ENCODE assay signal across 8 cellular contexts in genomic region chr22:45977551-45978274, GRCh38. TPM values are rescaled to one million over a fixed set of nuclear protein-coding genes. Genes with fewer than 3 reads are reported as not detected.
DNase-seq lines count a peak whose midpoint lies in the region; ATAC-seq and TF ChIP-seq lines count a peak whose summit lies in the region.

No MANE protein-coding gene starts in this region.

- H3K9ac ChIP-seq in GM23248 (no peak overlapping the region), mesenchymal stem cell (ENCODE audit: low read length) (no peak overlapping the region)

- WGBS in GM23248 (ENCODE audit: low coverage in 1 of 2, low lambda C conversion rate in 2 of 2, missing lambda C conversion rate in 2 of 2), 2 experiments = 0 to 1% methylated on average over 25 to 27 of the region's 29 CpGs
- 22% methylated on average over 29 of the region's 29 CpGs for WGBS in mesenchymal stem cell

- H3K79me1 ChIP-seq in mesenchymal stem cell (replicated peaks; ENCODE audit: low read length, poor library complexity, severe bottlenecking) = peaks cover 4% of the 10 kb centered on the region

- no peak overlapping the region for H3K4me3 ChIP-seq in CD8-positive, alpha-beta T cell (ENCODE audit: low read depth, low read length)
- H3K4me3 ChIP-seq in GM23248 = no peak overlapping the region
- no peak overlapping the region for H3K4me3 ChIP-seq in mesenchymal stem cell (ENCODE audit: insufficient read depth in 1 of 2, low read depth in 1 of 2, low read length in 2 of 2)

- no peaks in the 10 kb centered on the region for H3K36me3 ChIP-seq in CD8-positive, alpha-beta T cell (ENCODE audit: insufficient read depth, low read length)
- H3K36me3 ChIP-seq in GM23248 (ENCODE audit: low read depth) (no peaks in the 10 kb centered on the region), mesenchymal stem cell (ENCODE audit: control insufficient read depth in 1 of 2, insufficient read depth in 2 of 2, low read depth in 1 of 2, low read length in 2 of 2) (peaks cover 0 to 7% of the 10 kb centered on the region in 2 experiments)

- no peaks in the 10 kb centered on the region for H3K79me2 ChIP-seq in GM23248 (ENCODE audit: insufficient read depth)

- POLR2A ChIA-PET in CD8-positive, alpha-beta T cell (lab: Charles Lee) = no interaction called here

- H3K4me2 ChIP-seq in GM23248 (ENCODE audit: unreplicated experiment) = no peak overlapping the region
- H3K4me2 ChIP-seq in mesenchymal stem cell (ENCODE audit: low read length, poor library complexity, severe bottlenecking) = peak overlapping the region; percentile 73

- no peaks in the 10 kb centered on the region for H3K36me3 Mint-ChIP-seq in CD8-positive, alpha-beta T cell
- no peaks in the 10 kb centered on the region for H3K36me3 Mint-ChIP-seq in activated T-cell treated with anti-CD3 and anti-CD28 coated beads, Interleukin-2, amount 50 U/mL, for 4 hours (ENCODE audit: insufficient read depth)

- peak overlapping the region in 1 of 2 experiments; percentile 6 for H3K14ac ChIP-seq in mesenchymal stem cell (ENCODE audit: low read length in 2 of 2)

- H3K9me2 ChIP-seq in GM23248 (ENCODE audit: insufficient read depth) = no peaks in the 10 kb centered on the region

- DNase-seq in CD8-positive, alpha-beta T cell = no peak
- DNase-seq in GM23248 (peak; percentile 53), mesenchymal stem cell (peak; percentile 28), ACHN (no peak), NOMO-1 treated with DMSO at 0.1 percent for 48 hours (lab: John Stamatoyannopoulos, UW; ENCODE audit: unreplicated experiment) (no peak), posterior cingulate gyrus (no peak), NCI-H1092 (lab: John Stamatoyannopoulos, UW) (no peak)
- no peak for DNase-seq in activated T-cell treated with anti-CD3 and anti-CD28 coated beads, Interleukin-2, amount 50 U/mL, for 4 hours

- ATAC-seq in CD8-positive, alpha-beta T cell = no peak
- ATAC-seq in activated T-cell treated with anti-CD3 and anti-CD28 coated beads, Interleukin-2, amount 50 U/mL, for 4 hours = no peak

- no peak overlapping the region for H2BK120ac ChIP-seq in mesenchymal stem cell (ENCODE audit: low read depth, low read length)

- H3K27me3 Mint-ChIP-seq in CD8-positive, alpha-beta T cell (ENCODE audit: low read depth) = peaks cover 25% of the 10 kb centered on the region
- H3K27me3 Mint-ChIP-seq in activated T-cell treated with anti-CD3 and anti-CD28 coated beads, Interleukin-2, amount 50 U/mL, for 4 hours (ENCODE audit: low read depth) = peaks cover 37% of the 10 kb centered on the region

- no peak overlapping the region for H3K4ac ChIP-seq in mesenchymal stem cell (ENCODE audit: low read depth in 1 of 2, low read length in 2 of 2)

- H3K9me3 ChIP-seq in CD8-positive, alpha-beta T cell (ENCODE audit: low read length) = no peaks in the 10 kb centered on the region
- no peaks in the 10 kb centered on the region for H3K9me3 ChIP-seq in GM23248 (ENCODE audit: low read depth)
- no peaks in the 10 kb centered on the region for H3K9me3 ChIP-seq in mesenchymal stem cell (ENCODE audit: control insufficient read depth, low read length)

- H3K23ac ChIP-seq in mesenchymal stem cell (ENCODE audit: low read length in 2 of 2) = no peak overlapping the region

- H3K9me3 Mint-ChIP-seq in CD8-positive, alpha-beta T cell = no peaks in the 10 kb centered on the region
- H3K9me3 Mint-ChIP-seq in activated T-cell treated with anti-CD3 and anti-CD28 coated beads, Interleukin-2, amount 50 U/mL, for 4 hours = no peaks in the 10 kb centered on the region

- CTCF ChIA-PET in CD8-positive, alpha-beta T cell (lab: Charles Lee) = interaction anchor here (0.6 to 1.0 kb wide), 3 partner anchors 16 to 875 kb away, joined by 3 to 4 read pairs (median 3); no protein-coding TSS in a partner anchor

- no peak overlapping the region for H2BK12ac ChIP-seq in mesenchymal stem cell (ENCODE audit: low read length in 2 of 2)

- no peak overlapping the region for H2BK5ac ChIP-seq in mesenchymal stem cell (ENCODE audit: low read depth, low read length, poor library complexity, severe bottlenecking)

- H2AFZ ChIP-seq in GM23248 (no peak overlapping the region), mesenchymal stem cell (ENCODE audit: low read depth, low read length) (no peak overlapping the region)

- no peak overlapping the region for H3K18ac ChIP-seq in mesenchymal stem cell (ENCODE audit: low read depth in 1 of 2, low read length in 2 of 2)

- H2AK5ac ChIP-seq in mesenchymal stem cell (ENCODE audit: low read length, severe bottlenecking) = no peak overlapping the region

- H3K27ac ChIP-seq in CD8-positive, alpha-beta T cell (ENCODE audit: low read depth, low read length) = no peak overlapping the region
- H3K27ac ChIP-seq in GM23248 (no peak overlapping the region), mesenchymal stem cell (ENCODE audit: low read length, poor library complexity, severe bottlenecking) (no peak overlapping the region)

- in situ Hi-C loops in GM23248 (cut with MboI) (no loop called here), ACHN (cut with HindIII; ENCODE audit: low pct_ligation_motif_present, low pct_unique_long_range_greater_than_20kb, low sequenced_read_pairs) (no loop called here)

- H3K4me3 Mint-ChIP-seq in CD8-positive, alpha-beta T cell = peak overlapping the region; percentile 49
- H3K4me3 Mint-ChIP-seq in activated T-cell treated with anti-CD3 and anti-CD28 coated beads, Interleukin-2, amount 50 U/mL, for 4 hours = peak overlapping the region; percentile 43

- H3K4me1 ChIP-seq in CD8-positive, alpha-beta T cell (ENCODE audit: insufficient read depth, low read length) = peaks cover 17% of the 10 kb centered on the region
- H3K4me1 ChIP-seq in GM23248 (ENCODE audit: insufficient read depth) = no peaks in the 10 kb centered on the region
- H3K4me1 ChIP-seq in mesenchymal stem cell (ENCODE audit: control insufficient read depth, insufficient read depth, low read depth, low read length) = peaks cover 54% of the 10 kb centered on the region

- no peak overlapping the region for H4K91ac ChIP-seq in mesenchymal stem cell (ENCODE audit: low read length)

- no peak for TF ChIP-seq CTCF in CD8-positive, alpha-beta T cell (IDR thresholded peaks at IDR 0.05)

- H4K20me1 ChIP-seq in GM23248 (ENCODE audit: insufficient read depth) = no peaks in the 10 kb centered on the region

- no peaks in the 10 kb centered on the region for H3F3A ChIP-seq in GM23248 (ENCODE audit: insufficient read depth)

- peaks cover 13% of the 10 kb centered on the region for H3K4me1 Mint-ChIP-seq in CD8-positive, alpha-beta T cell (ENCODE audit: low read depth)
- H3K4me1 Mint-ChIP-seq in activated T-cell treated with anti-CD3 and anti-CD28 coated beads, Interleukin-2, amount 50 U/mL, for 4 hours (ENCODE audit: low read depth) = peaks cover 15% of the 10 kb centered on the region

- intact Hi-C loops in CD8-positive, alpha-beta T cell (cut with DNase I, micrococcal nuclease) = no loop called here
- intact Hi-C loops in posterior cingulate gyrus (cut with DNase I) = no loop called here

- no peak overlapping the region for H3K27ac Mint-ChIP-seq in CD8-positive, alpha-beta T cell

- H3K27me3 ChIP-seq in CD8-positive, alpha-beta T cell (ENCODE audit: insufficient read depth, low read length) = peaks cover 22% of the 10 kb centered on the region
- H3K27me3 ChIP-seq in GM23248 (replicated peaks; ENCODE audit: insufficient read depth) (peaks cover 39% of the 10 kb centered on the region), mesenchymal stem cell (ENCODE audit: control insufficient read depth in 1 of 2, insufficient read depth in 1 of 2, low read length in 2 of 2) (peaks cover 13 to 66% of the 10 kb centered on the region in 2 experiments)

- H4K8ac ChIP-seq in mesenchymal stem cell (ENCODE audit: low read length) = no peak overlapping the region

- H2BK15ac ChIP-seq in mesenchymal stem cell (ENCODE audit: low read depth, poor library complexity, severe bottlenecking) = peak overlapping the region; percentile 13

RNA-seq across cellular contexts. Expression of gene WNT7B, which starts 0.8 kb away (rescaled TPM):
- not detected for total RNA-seq in CD8-positive, alpha-beta T cell
- total RNA-seq in GM23248 (2014; rRNA removed; shearing (Covaris generic)) = 0.25 TPM in 1 of 2 replicates, not detected in the other
- 0.10 TPM in 1 of 2 replicates, not detected in the other for polyA plus RNA-seq in GM23248 (2016; fragmentation: Nextera tagmentation; extraction: Ambion mirVana)
- total RNA-seq in activated T-cell treated with anti-CD3 and anti-CD28 coated beads, Interleukin-2, amount 50 U/mL, for 4 hours = under 1 TPM in 1 of 3 donors, not detected in 2; 0.05 TPM
- polyA plus RNA-seq in mesenchymal stem cell (2013, experiment 1 of 2) = not detected
- not detected for polyA plus RNA-seq in mesenchymal stem cell (2013, experiment 2 of 2)

Comparison
In these comparisons a context has a peak if more than half of its experiments do, and no peak if none do; other contexts are left out.
1. DNase-seq: peak in GM23248 (single experiment) and mesenchymal stem cell (single experiment); none in CD8-positive, alpha-beta T cell (0 of 7), activated T-cell treated with anti-CD3 and anti-CD28 coated beads, Interleukin-2, amount 50 U/mL, for 4 hours (single experiment), ACHN (single experiment), NOMO-1 treated with DMSO at 0.1 percent for 48 hours (single experiment), posterior cingulate gyrus (0 of 10) and NCI-H1092 (single experiment).